Comparison of ENCODE assay signal across 9 cellular contexts in the genomic region with DNA sequence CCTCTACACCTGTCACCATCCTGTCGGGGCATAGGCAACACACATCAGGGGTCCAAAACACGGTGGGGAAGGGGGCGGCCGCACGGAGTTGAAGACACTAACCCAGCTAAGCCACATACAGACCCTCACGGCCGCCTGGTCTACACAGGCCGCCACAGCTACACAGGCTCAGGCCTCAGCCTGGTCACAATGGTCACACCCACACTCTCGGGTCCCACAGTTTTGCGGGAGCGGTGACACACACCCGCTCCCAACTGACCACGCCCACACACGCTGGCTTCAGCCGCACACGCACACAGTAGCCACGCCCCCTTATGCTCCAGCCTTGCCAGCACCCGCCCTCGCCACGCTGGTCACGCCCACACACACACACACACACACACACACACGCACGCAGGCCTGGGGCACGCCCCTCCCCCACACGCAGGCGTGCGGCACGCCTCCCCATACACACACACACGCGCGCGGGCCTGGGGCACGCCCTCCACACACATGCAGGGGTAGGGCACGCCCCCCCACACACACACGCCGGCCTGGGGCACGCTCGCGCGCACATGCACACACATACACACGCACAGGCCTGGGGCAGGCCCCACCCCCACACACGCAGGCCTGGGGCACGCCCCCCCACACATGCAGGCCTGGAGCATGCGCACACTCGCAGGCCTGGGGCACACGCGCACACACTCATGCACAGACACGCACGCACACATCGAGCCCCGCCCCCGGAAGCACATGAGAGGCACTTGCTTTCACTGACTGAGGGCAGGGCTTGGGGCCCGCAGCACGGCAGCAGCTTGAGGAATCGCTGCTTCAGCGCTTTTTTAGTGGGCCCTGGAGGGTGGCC. TPM values are rescaled to one million over a fixed set of nuclear protein-coding genes. Genes with fewer than 3 reads are reported as not detected.
DNase-seq lines count a peak whose midpoint lies in the region; ATAC-seq and TF ChIP-seq lines count a peak whose summit lies in the region.
"Had no signal": no experiment of that assay in that cellular context is flagged by ENCODE, and none has a peak within 500 bp of the region (broad histone marks: within the 10 kb centered on the region; RNA-seq: fewer than 3 reads in every experiment).

No MANE protein-coding gene starts in this region.

- H3K9me3 ChIP-seq in stomach: no peaks in the 10 kb centered on the region

- no peak for TF ChIP-seq EP300 in stomach (IDR thresholded peaks at IDR 0.05)

- TF ChIP-seq POLR2A in stomach (IDR thresholded peaks at IDR 0.05): no peak

- H3K27ac Mint-ChIP-seq in activated T-helper 2 cell treated with anti-CD3 and anti-CD28 coated beads, Interferon-gamma antibody, Interleukin-2, Interleukin-4, amounts not matched to agents 10 μg/mL and 5 μg/mL and 100 μg/mL, durations not matched to agents 14 hours and 24 hours and 36 hours: peak overlapping the region; percentile 92
- peak overlapping the region; percentile 78 for H3K27ac Mint-ChIP-seq in neural crest cell (ENCODE audit: unreplicated experiment)

- ATAC-seq in GM21515 (IDR thresholded peaks at IDR 0.05; ENCODE audit: unreplicated experiment): peak; percentile 52

- no peaks in the 10 kb centered on the region for H3K27me3 ChIP-seq in stomach

- WGBS in stomach, 5 donors: 0 to 3% (median 2%) methylated on average over 47 to 56 of the region's 56 CpGs

- peaks cover 48% of the 10 kb centered on the region for H3K4me1 Mint-ChIP-seq in activated T-helper 2 cell treated with anti-CD3 and anti-CD28 coated beads, Interferon-gamma antibody, Interleukin-2, Interleukin-4, amounts not matched to agents 10 μg/mL and 5 μg/mL and 100 μg/mL, durations not matched to agents 14 hours and 24 hours and 36 hours (ENCODE audit: low read depth)
- H3K4me1 Mint-ChIP-seq in neural crest cell: peaks cover 30% of the 10 kb centered on the region

- H3K36me3 ChIP-seq in stomach: peaks cover 0 to 12% (median 8%) of the 10 kb centered on the region in 4 donors

- peaks cover 17 to 41% (median 25%) of the 10 kb centered on the region in 4 donors for H3K4me1 ChIP-seq in stomach

- H3K27ac ChIP-seq in stomach: peak overlapping the region; percentile 62 to 81 (median 75)

- peak overlapping the region; percentile 71 for H3K4me3 Mint-ChIP-seq in activated T-helper 2 cell treated with anti-CD3 and anti-CD28 coated beads, Interferon-gamma antibody, Interleukin-2, Interleukin-4, amounts not matched to agents 10 μg/mL and 5 μg/mL and 100 μg/mL, durations not matched to agents 14 hours and 24 hours and 36 hours (ENCODE audit: low read depth)
- peak overlapping the region; percentile 72 for H3K4me3 Mint-ChIP-seq in neural crest cell

- no peaks in the 10 kb centered on the region for H3K9me3 Mint-ChIP-seq in activated T-helper 2 cell treated with anti-CD3 and anti-CD28 coated beads, Interferon-gamma antibody, Interleukin-2, Interleukin-4, amounts not matched to agents 10 μg/mL and 5 μg/mL and 100 μg/mL, durations not matched to agents 14 hours and 24 hours and 36 hours
- H3K9me3 Mint-ChIP-seq in neural crest cell: no peaks in the 10 kb centered on the region

- TF ChIP-seq CTCF in fibroblast of pulmonary artery (IDR thresholded peaks at IDR 0.05; ENCODE audit: low read length, missing control alignments) (no peak), neural crest cell (conservative IDR thresholded peaks at IDR 0.05) (no peak), stomach (IDR thresholded peaks at IDR 0.05) (peak in 1 of 7 experiments; percentile 10)

- peak overlapping the region; percentile 54 for H3K4me3 ChIP-seq in fibroblast of pulmonary artery (replicated peaks; ENCODE audit: low read depth, low read length)
- peak overlapping the region; percentile 50 to 68 (median 56) for H3K4me3 ChIP-seq in stomach

- no peaks in the 10 kb centered on the region for H3K27me3 Mint-ChIP-seq in activated T-helper 2 cell treated with anti-CD3 and anti-CD28 coated beads, Interferon-gamma antibody, Interleukin-2, Interleukin-4, amounts not matched to agents 10 μg/mL and 5 μg/mL and 100 μg/mL, durations not matched to agents 14 hours and 24 hours and 36 hours (ENCODE audit: low read depth)
- H3K27me3 Mint-ChIP-seq in neural crest cell (ENCODE audit: low read depth): no peaks in the 10 kb centered on the region

- intact Hi-C loops in activated T-helper 2 cell treated with anti-CD3 and anti-CD28 coated beads, Interferon-gamma antibody, Interleukin-2, Interleukin-4, amounts not matched to agents 10 μg/mL and 5 μg/mL and 100 μg/mL, durations not matched to agents 14 hours and 24 hours and 36 hours (cut with micrococcal nuclease): loop anchor here (1.0 to 10.0 kb wide), 3 partner anchors 12 to 1084 kb away; a partner anchor contains a TSS
- intact Hi-C loops in stomach (cut with DNase I; ENCODE audit: low total_unique reads): loop anchor here (10.0 kb wide), 1 partner anchor 184 kb away; no protein-coding TSS in a partner anchor

- peak; percentile 88 for DNase-seq in D341Med (ENCODE audit: low spot score)
- DNase-seq in HuH-7.5 (ENCODE audit: low spot score): peak; percentile 86
- DNase-seq in RPMI7951 (ENCODE audit: low read depth): peak; percentile 84
- DNase-seq in activated T-helper 2 cell treated with anti-CD3 and anti-CD28 coated beads, Interferon-gamma antibody, Interleukin-2, Interleukin-4, amounts not matched to agents 10 μg/mL and 5 μg/mL and 100 μg/mL, durations not matched to agents 14 hours and 24 hours and 36 hours (ENCODE audit: low spot score): peak; percentile 88
- DNase-seq in fibroblast of pulmonary artery (ENCODE audit: low read depth): peak; percentile 89
- DNase-seq in neural crest cell (ENCODE audit: low read depth, low spot score): peak; percentile 81
- peak; percentile 93 for DNase-seq in stomach

- H3K36me3 Mint-ChIP-seq in activated T-helper 2 cell treated with anti-CD3 and anti-CD28 coated beads, Interferon-gamma antibody, Interleukin-2, Interleukin-4, amounts not matched to agents 10 μg/mL and 5 μg/mL and 100 μg/mL, durations not matched to agents 14 hours and 24 hours and 36 hours (ENCODE audit: low read depth): peaks cover 2% of the 10 kb centered on the region
- peaks cover 5% of the 10 kb centered on the region for H3K36me3 Mint-ChIP-seq in neural crest cell (ENCODE audit: low read depth)

RNA-seq across cellular contexts. Expression of a gene that starts 12.3 kb away (rescaled TPM):
- total RNA-seq in RPMI7951 (2014; rRNA removed; shearing (Covaris generic)): 39.7 and 41.7 TPM in 2 replicates
- 119 and 122 TPM in 2 replicates for total RNA-seq in activated T-helper 2 cell treated with anti-CD3 and anti-CD28 coated beads, Interferon-gamma antibody, Interleukin-2, Interleukin-4, amounts not matched to agents 10 μg/mL and 5 μg/mL and 100 μg/mL, durations not matched to agents 14 hours and 24 hours and 36 hours
- total RNA-seq in neural crest cell (101 and 102 TPM in 2 replicates), stomach (100 to 1,000 TPM; 123 to 312 (median 233) TPM)
- 10 to 100 TPM; 18.9 to 41.7 (median 28.0) TPM for polyA plus RNA-seq in stomach

RNA-seq across cellular contexts. Expression of a gene that starts 13.1 kb away (rescaled TPM):
- total RNA-seq in RPMI7951 (2014; rRNA removed; shearing (Covaris generic)): 0.12 and 0.59 TPM in 2 replicates
- 3.2 TPM in 2 replicates for total RNA-seq in activated T-helper 2 cell treated with anti-CD3 and anti-CD28 coated beads, Interferon-gamma antibody, Interleukin-2, Interleukin-4, amounts not matched to agents 10 μg/mL and 5 μg/mL and 100 μg/mL, durations not matched to agents 14 hours and 24 hours and 36 hours
- total RNA-seq in neural crest cell (2.2 and 3.9 TPM in 2 replicates), stomach (1 to 10 TPM in 3 of 5 donors, not detected in 2; 1.2 to 5.7 (median 2.4) TPM)
- polyA plus RNA-seq in stomach: 1 to 10 TPM in 1 of 3 donors, under 1 TPM in 1, not detected in 1; 0.62 to 1.3 TPM

RNA-seq across cellular contexts. Expression of a gene that starts 47.3 kb away (rescaled TPM):
- 32.3 and 69.6 TPM in 2 replicates for total RNA-seq in RPMI7951 (2014; rRNA removed; shearing (Covaris generic))
- 139 and 140 TPM in 2 replicates for total RNA-seq in activated T-helper 2 cell treated with anti-CD3 and anti-CD28 coated beads, Interferon-gamma antibody, Interleukin-2, Interleukin-4, amounts not matched to agents 10 μg/mL and 5 μg/mL and 100 μg/mL, durations not matched to agents 14 hours and 24 hours and 36 hours
- total RNA-seq in neural crest cell (63.2 and 64.8 TPM in 2 replicates), stomach (10 to 100 TPM in 3 of 5 donors, 1 to 10 TPM in 1, not detected in 1; 2.3 to 68.1 (median 32.6) TPM)
- 10 to 100 TPM; 22.0 to 30.2 (median 26.0) TPM for polyA plus RNA-seq in stomach

RNA-seq across cellular contexts. Expression of a gene that starts 54.6 kb away (rescaled TPM):
- total RNA-seq in RPMI7951 (2014; rRNA removed; shearing (Covaris generic)): not detected in 2 replicates
- not detected in 2 replicates for total RNA-seq in activated T-helper 2 cell treated with anti-CD3 and anti-CD28 coated beads, Interferon-gamma antibody, Interleukin-2, Interleukin-4, amounts not matched to agents 10 μg/mL and 5 μg/mL and 100 μg/mL, durations not matched to agents 14 hours and 24 hours and 36 hours
- total RNA-seq in neural crest cell (0.82 and 0.86 TPM in 2 replicates), stomach (not detected)
- not detected for polyA plus RNA-seq in stomach
- total RNA-seq: subcutaneous adipose tissue had no signal

Comparison
In these comparisons a context has a peak if more than half of its experiments do, and no peak if none do; other contexts are left out.
1. Peak in every context shown above with its lines: DNase-seq, ATAC-seq, H3K4me3 ChIP-seq and H3K27ac ChIP-seq.